ENCODE assay signal across 9 cellular contexts in genomic region chr2:38554973-38555595, GRCh38. TPM values are rescaled to one million over a fixed set of nuclear protein-coding genes. Genes with fewer than 3 reads are reported as not detected.
DNase-seq lines count a peak whose midpoint lies in the region; ATAC-seq, FAIRE-seq and TF ChIP-seq lines count a peak whose summit lies in the region.
"Had no signal": no experiment of that assay in that cellular context is flagged by ENCODE, and none has a peak within 500 bp of the region (broad histone marks: within the 10 kb centered on the region; RNA-seq: fewer than 3 reads in every experiment).

No MANE protein-coding gene starts in this region.

- no peaks in the 10 kb centered on the region for H3K9me3 ChIP-seq in A549
- H3K9me3 ChIP-seq in ovary = peaks cover 0 to 3% of the 10 kb centered on the region in 2 donors

- DNase-seq in A549 (ENCODE audit: low read depth in 1 of 2, low spot score in 1 of 2) (peak; percentile 31 to 54), GM12891 (ENCODE audit: insufficient read length, low spot score) (no peak), SK-MEL-5 (ENCODE audit: low read depth, low spot score) (peak; percentile 86), glutamatergic neuron (no peak), ovary (no peak)
- no peak for DNase-seq in activated CD4-positive, alpha-beta memory T cell treated with anti-CD3 and anti-CD28 coated beads for 36 hours

- peak overlapping the region; percentile 28 for H3K27ac Mint-ChIP-seq in glutamatergic neuron (ENCODE audit: unreplicated experiment)
- H3K27ac Mint-ChIP-seq in activated CD4-positive, alpha-beta memory T cell treated with anti-CD3 and anti-CD28 coated beads for 36 hours = no peak overlapping the region

- TF ChIP-seq EP300 in A549 (IDR thresholded peaks at IDR 0.05) = no peak
- no peak for TF ChIP-seq EP300 in ovary (IDR thresholded peaks at IDR 0.05)

- H3K27ac ChIP-seq in A549 (no peak overlapping the region), ovary (no peak overlapping the region)

- no peaks in the 10 kb centered on the region for H3K4me1 Mint-ChIP-seq in glutamatergic neuron (ENCODE audit: low read depth, unreplicated experiment)
- H3K4me1 Mint-ChIP-seq in activated CD4-positive, alpha-beta memory T cell treated with anti-CD3 and anti-CD28 coated beads for 36 hours (ENCODE audit: low read depth) = peaks cover 15% of the 10 kb centered on the region
- H3K4me1 Mint-ChIP-seq: brain had no signal

- TF ChIP-seq CTCF in A549 (IDR thresholded peaks at IDR 0.05) (peak; percentile 58), glutamatergic neuron (IDR thresholded peaks at IDR 0.05; ENCODE audit: partially characterized antibody, unreplicated experiment) (peak; percentile 42), ovary (IDR thresholded peaks at IDR 0.05) (no peak)

- H3K4me1 ChIP-seq in A549 (no peaks in the 10 kb centered on the region), ovary (ENCODE audit: insufficient read depth) (no peaks in the 10 kb centered on the region)

- peaks cover 2% of the 10 kb centered on the region for H3K27me3 Mint-ChIP-seq in glutamatergic neuron (ENCODE audit: unreplicated experiment)
- H3K27me3 Mint-ChIP-seq in activated CD4-positive, alpha-beta memory T cell treated with anti-CD3 and anti-CD28 coated beads for 36 hours = no peaks in the 10 kb centered on the region
- H3K27me3 Mint-ChIP-seq: brain had no signal

- ATAC-seq in A549 (peak; percentile 87 to 89), HG02852 (IDR thresholded peaks at IDR 0.05; ENCODE audit: unreplicated experiment) (no peak), HG03139 (IDR thresholded peaks at IDR 0.05; ENCODE audit: unreplicated experiment) (no peak)

- POLR2A ChIA-PET in A549 (lab: Yijun Ruan, JAX) = interaction anchor here (1.0 kb wide), 1 partner anchor 189 kb away, joined by 4 read pairs; no protein-coding TSS in a partner anchor
- POLR2A ChIA-PET in activated CD4-positive, alpha-beta memory T cell treated with anti-CD3 and anti-CD28 coated beads for 36 hours (lab: Charles Lee) = interaction anchor here (0.6 kb wide), 2 partner anchors 109 to 252 kb away, joined by 4 read pairs; no protein-coding TSS in a partner anchor

- TF ChIP-seq POLR2A in A549 (IDR thresholded peaks at IDR 0.05; ENCODE audit: low read length) (no peak), GM12891 (IDR thresholded peaks at IDR 0.05; ENCODE audit: low read depth, low read length) (0 out of 2 replicates have a peak, but pooled peaks have one; percentile 40), ovary (IDR thresholded peaks at IDR 0.05) (no peak)

- CTCF ChIA-PET in A549 (lab: Yijun Ruan, JAX) = interaction anchor here (0.6 to 4.7 kb wide), 23 partner anchors 8 to 239 kb away, joined by 3 to 48 read pairs (median 6); no protein-coding TSS in a partner anchor
- CTCF ChIA-PET in activated CD4-positive, alpha-beta memory T cell treated with anti-CD3 and anti-CD28 coated beads for 36 hours (lab: Charles Lee) = interaction anchor here (0.6 to 4.3 kb wide), 10 partner anchors 12 to 189 kb away, joined by 3 to 20 read pairs (median 6); no protein-coding TSS in a partner anchor

- no peak overlapping the region for H3K4me2 ChIP-seq in A549

- intact Hi-C loops in activated CD4-positive, alpha-beta memory T cell treated with anti-CD3 and anti-CD28 coated beads for 36 hours (cut with micrococcal nuclease) = no loop called here
- intact Hi-C loops in ovary (cut with DNase I) = no loop called here

- TF ChIP-seq RAD21 in A549 (conservative IDR thresholded peaks at IDR 0.05 in 1 of 2, IDR thresholded peaks at IDR 0.05 in 1 of 2) = peak; percentile 37; a peak in 3 of 5 replicates

- H3K36me3 ChIP-seq in ovary = no peaks in the 10 kb centered on the region

- no peak overlapping the region for H3K4me3 Mint-ChIP-seq in glutamatergic neuron (ENCODE audit: unreplicated experiment)
- no peak overlapping the region for H3K4me3 Mint-ChIP-seq in activated CD4-positive, alpha-beta memory T cell treated with anti-CD3 and anti-CD28 coated beads for 36 hours
- H3K4me3 Mint-ChIP-seq: brain had no signal

- in situ Hi-C loops in SK-MEL-5 (cut with HindIII; ENCODE audit: low pct_unique_long_range_greater_than_20kb, low sequenced_read_pairs) = loop anchor here (25.0 kb wide), 1 partner anchor 182 kb away; no protein-coding TSS in a partner anchor

- H3K36me3 Mint-ChIP-seq in glutamatergic neuron (ENCODE audit: unreplicated experiment) = no peaks in the 10 kb centered on the region
- peaks cover 13% of the 10 kb centered on the region for H3K36me3 Mint-ChIP-seq in activated CD4-positive, alpha-beta memory T cell treated with anti-CD3 and anti-CD28 coated beads for 36 hours

- no peaks in the 10 kb centered on the region for H3K9me3 Mint-ChIP-seq in glutamatergic neuron (ENCODE audit: unreplicated experiment)
- H3K9me3 Mint-ChIP-seq in activated CD4-positive, alpha-beta memory T cell treated with anti-CD3 and anti-CD28 coated beads for 36 hours = no peaks in the 10 kb centered on the region
- H3K9me3 Mint-ChIP-seq: brain had no signal

- no peak overlapping the region for H3K4me3 ChIP-seq in A549
- no peak overlapping the region for H3K4me3 ChIP-seq in ovary

- H3K27me3 ChIP-seq in ovary = no peaks in the 10 kb centered on the region

- FAIRE-seq in A549 (lab: Jason Lieb, UNC) (no peak), GM12891 (lab: Jason Lieb, UNC) (peak; percentile 41)

- WGBS in A549 (ENCODE audit: missing lambda C conversion rate) = 94% methylated on average over 8 of the region's 8 CpGs
- WGBS in ovary, 3 donors = 87 to 95% (median 90%) methylated on average over 8 of the region's 8 CpGs

TF ChIP-seq in A549, 52 proteins besides CTCF, POLR2A, EP300 and RAD21:
- TF ChIP-seq ATOH8 (CRISPR knock-in tag; IDR thresholded peaks at IDR 0.05; ENCODE audit: low read depth) (no peak), SMC3 (IDR thresholded peaks at IDR 0.05) (peak; percentile 54; the same call in 2 of the 3 replicates)

TF ChIP-seq in GM12891, 5 proteins besides CTCF, POLR2A, EP300 and RAD21:
- TF ChIP-seq POLR2AphosphoS5 (IDR thresholded peaks at IDR 0.05; ENCODE audit: low read depth, low read length) = no peak
- TF ChIP-seq SPI1 (IDR thresholded peaks at IDR 0.05; ENCODE audit: low read depth, low read length) = no peak
- no peak for TF ChIP-seq PAX5 (IDR thresholded peaks at IDR 0.05; ENCODE audit: insufficient read depth, low read length, severe bottlenecking)
- TF ChIP-seq TAF1 (IDR thresholded peaks at IDR 0.05; ENCODE audit: low read depth, low read length) = no peak

RNA-seq across cellular contexts. Expression of gene HNRNPLL, which starts 47.6 kb away (rescaled TPM):
- 67.5 and 73.8 TPM in 2 replicates for polyA plus RNA-seq in A549 (2011; rRNA removed)
- polyA plus RNA-seq in A549 (2012; cell fraction: cytosol; rRNA removed) = 17.6 and 19.7 TPM in 2 replicates
- polyA plus RNA-seq in A549 (2012; cell fraction: nucleus; rRNA removed) = 12.3 and 14.5 TPM in 2 replicates
- polyA plus RNA-seq in A549 (2017; fragmentation: RNase III; extraction: RNeasy Plus Mini Kit Qiagen cat#74134 plus additional on column Dnase treatment) = 36.5 to 39.3 TPM (median 39.0 TPM) in 3 replicates
- 21.4 and 24.9 TPM in 2 replicates for polyA minus RNA-seq in A549 (2011; rRNA and poly(A)+ RNA removed)
- 30.7 TPM for polyA plus RNA-seq in GM12891 (2012; ENCODE audit: low read depth, missing spikeins)
- 62.9 and 67.1 TPM in 2 replicates for total RNA-seq in SK-MEL-5 (2014; rRNA removed; shearing (Covaris generic))
- 30.4 and 34.0 TPM in 2 replicates for polyA plus RNA-seq in SK-MEL-5 (2015; cell fraction: cytosol; rRNA removed)
- polyA plus RNA-seq in SK-MEL-5 (2015; cell fraction: nucleus; rRNA removed) = 56.9 and 67.6 TPM in 2 replicates
- 79.8 TPM for total RNA-seq in glutamatergic neuron (ENCODE audit: unreplicated experiment)
- 100 to 1,000 TPM; 106 to 108 TPM for total RNA-seq in activated CD4-positive, alpha-beta memory T cell treated with anti-CD3 and anti-CD28 coated beads for 36 hours
- 10 to 100 TPM; 46.9 to 59.2 (median 48.9) TPM for total RNA-seq in ovary
- 10 to 100 TPM; 19.1 to 40.3 TPM for polyA plus RNA-seq in ovary

Comparison
In these comparisons a context has a peak if more than half of its experiments do, and no peak if none do; other contexts are left out.
1. ATAC-seq: peak in A549 (2 of 2); none in HG02852 (single experiment) and HG03139 (single experiment).
2. DNase-seq: peak in A549 (2 of 2) and SK-MEL-5 (single experiment); none in GM12891 (single experiment), glutamatergic neuron (single experiment), activated CD4-positive, alpha-beta memory T cell treated with anti-CD3 and anti-CD28 coated beads for 36 hours (single experiment) and ovary (0 of 5).
3. CTCF ChIP-seq: peak in A549 (single experiment) and glutamatergic neuron (single experiment); none in ovary (0 of 3).